Comparison of ENCODE assay signal across 2 cellular contexts in genomic region chr1:34968297-34968696, GRCh38. TPM values are rescaled to one million over a fixed set of nuclear protein-coding genes. Genes with fewer than 3 reads are reported as not detected.
"Had no signal": no experiment of that assay in that cellular context is flagged by ENCODE, and none has a peak within 500 bp of the region (broad histone marks: within the 10 kb centered on the region; RNA-seq: fewer than 3 reads in every experiment).

No MANE protein-coding gene starts in this region.

RNA-seq across cellular contexts. Expression of gene DLGAP3, which starts 38.8 kb away (rescaled TPM):
- total RNA-seq: osteoblast had no signal
- polyA plus RNA-seq: keratinocyte had no signal
